ENCODE assay signal across 35 cellular contexts in the genomic region with DNA sequence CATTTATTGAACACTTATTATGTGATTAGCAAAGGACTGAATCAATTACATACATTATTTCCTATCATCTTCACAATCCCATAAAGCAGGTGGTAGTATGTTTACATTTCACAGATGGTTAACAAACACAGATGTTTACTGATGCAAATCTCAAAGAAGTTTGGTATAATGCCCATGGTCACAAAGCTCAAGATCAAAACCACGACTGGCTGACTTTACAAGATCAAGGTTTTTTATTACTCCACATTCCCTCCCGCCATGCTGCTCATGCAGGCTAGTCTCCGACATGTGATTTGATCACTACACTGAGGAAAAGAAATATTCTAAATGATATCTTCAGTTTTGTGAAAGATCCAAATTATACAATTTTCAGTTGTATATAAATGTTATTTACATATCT.
"Had no signal": no experiment of that assay in that cellular context is flagged by ENCODE, and none has a peak within 500 bp of the region (broad histone marks: within the 10 kb centered on the region; RNA-seq: fewer than 3 reads in every experiment).

No MANE protein-coding gene starts in this region.

- H3K4me3 Mint-ChIP-seq: activated B cell treated with CpG ODN at 0.5 μM for 24 hours; activated CD4-positive, alpha-beta memory T cell treated with anti-CD3 and anti-CD28 coated beads for 36 hours; activated CD4-positive, alpha-beta T cell treated with anti-CD3 and anti-CD28 coated beads, Interleukin-2, amount 10 ng/mL, durations not matched to agents 24 days and 14 days; activated CD8-positive, alpha-beta T cell treated with anti-CD3 and anti-CD28 coated beads for 36 hours; activated naive CD4-positive, alpha-beta T cell treated with anti-CD3 and anti-CD28 coated beads for 36 hours; activated naive CD8-positive, alpha-beta T cell treated with anti-CD3 and anti-CD28 coated beads for 36 hours; activated T-cell treated with anti-CD3 and anti-CD28 coated beads, Interleukin-2, amount 50 U/mL, for 4 hours; activated T-cell treated with anti-CD3 and anti-CD28 coated beads, Interleukin-2, amount 50 U/mL, for 72 hours; activated T-helper 1 cell treated with anti-CD3 and anti-CD28 coated beads, Interleukin-12 subunit alpha, Interleukin-12 subunit beta, Interleukin-2, Interleukin-4 antibody, amounts not matched to agents 30 ng/mL and 10 ng/mL and 1 ng/mL, durations not matched to agents 14 hours and 24 hours and 36 hours; activated T-helper 17 cell treated with anti-CD3 and anti-CD28 coated beads, Interleukin-2, amount 50 U/mL, for 72 hours; T-helper 1 cell treated with Interleukin-12 subunit alpha and Interleukin-12 subunit beta and Interleukin-4 antibody, amounts not matched to agents 30 μg/mL and 1 μg/mL, for 36 hours; T-helper 2 cell treated with Interferon-gamma antibody and Interleukin-4, amounts not matched to agents 5 μg/mL and 100 μg/mL, for 36 hours had no signal

- H3K4me3 ChIP-seq: adrenal gland, body of pancreas, breast epithelium had no signal

- H3K9me3 Mint-ChIP-seq: activated B cell treated with CpG ODN at 0.5 μM for 24 hours; activated CD4-positive, alpha-beta memory T cell treated with anti-CD3 and anti-CD28 coated beads for 36 hours; activated CD8-positive, alpha-beta T cell treated with anti-CD3 and anti-CD28 coated beads for 36 hours; activated naive CD4-positive, alpha-beta T cell treated with anti-CD3 and anti-CD28 coated beads for 36 hours; activated naive CD4-positive, alpha-beta T cell treated with anti-CD3 and anti-CD28 coated beads, Interleukin-2, amount 50 U/mL, for 72 hours; activated naive CD8-positive, alpha-beta T cell treated with anti-CD3 and anti-CD28 coated beads for 36 hours; activated T-cell treated with anti-CD3 and anti-CD28 coated beads, Interleukin-2, amount 50 U/mL, for 4 hours; activated T-helper 1 cell treated with anti-CD3 and anti-CD28 coated beads, Interleukin-12 subunit alpha, Interleukin-12 subunit beta, Interleukin-2, Interleukin-4 antibody, amounts not matched to agents 30 ng/mL and 10 ng/mL and 1 ng/mL, durations not matched to agents 14 hours and 24 hours and 36 hours; T-helper 1 cell treated with Interleukin-12 subunit alpha and Interleukin-12 subunit beta and Interleukin-4 antibody, amounts not matched to agents 30 μg/mL and 1 μg/mL, for 36 hours; T-helper 2 cell treated with Interferon-gamma antibody and Interleukin-4, amounts not matched to agents 5 μg/mL and 100 μg/mL, for 36 hours had no signal

- FAIRE-seq: astrocyte had no signal

- H3K27ac ChIP-seq: adrenal gland, body of pancreas, brain microvascular endothelial cell, breast epithelium, VCaP had no signal

- DNase-seq: activated B cell treated with CpG ODN at 0.5 μM for 24 hours; activated CD4-positive, alpha-beta memory T cell treated with anti-CD3 and anti-CD28 coated beads for 36 hours; activated CD4-positive, alpha-beta T cell treated with anti-CD3 and anti-CD28 coated beads for 4 hours; activated CD4-positive, alpha-beta T cell treated with anti-CD3 and anti-CD28 coated beads, Interleukin-2, amount 10 ng/mL, durations not matched to agents 24 days and 14 days; activated CD4-positive, alpha-beta T cell treated with anti-CD3 and anti-CD28 coated beads, Interleukin-2, amount 50 U/mL, for 1 hour; activated CD4-positive, alpha-beta T cell treated with anti-CD3 and anti-CD28 coated beads, Interleukin-2, amount 50 U/mL, for 4 hours; activated CD4-positive, CD25-positive, alpha-beta regulatory T cell treated with anti-CD3 and anti-CD28 coated beads, Interleukin-2, amount 50 U/mL, for 72 hours; activated CD8-positive, alpha-beta memory T cell treated with anti-CD3 and anti-CD28 coated beads, Interleukin-2, amount 50 U/mL, for 4 hours; activated CD8-positive, alpha-beta T cell treated with anti-CD3 and anti-CD28 coated beads for 36 hours; activated effector memory CD4-positive, alpha-beta T cell treated with anti-CD3 and anti-CD28 coated beads, Interleukin-2, amount 50 U/mL, for 16 hours; activated gamma-delta T cell treated with Interleukin-2 at 50 U/mL for 16 hours; activated naive CD4-positive, alpha-beta T cell; activated naive CD4-positive, alpha-beta T cell treated with anti-CD3 and anti-CD28 coated beads for 36 hours; activated naive CD4-positive, alpha-beta T cell treated with anti-CD3 and anti-CD28 coated beads, Interleukin-2, amount 50 U/mL, for 16 hours; activated naive CD8-positive, alpha-beta T cell treated with anti-CD3 and anti-CD28 coated beads for 36 hours; activated T-cell treated with anti-CD3 and anti-CD28 coated beads for 4 hours; activated T-cell treated with anti-CD3 and anti-CD28 coated beads, Interleukin-2, amount 50 U/mL, for 1 hour; activated T-cell treated with anti-CD3 and anti-CD28 coated beads, Interleukin-2, amount 50 U/mL, for 4 hours; activated T-cell treated with anti-CD3 and anti-CD28 coated beads, Interleukin-2, amount 50 U/mL, for 72 hours; adrenal gland; amniotic stem cell; aorta; body of pancreas; brain microvascular endothelial cell; central memory CD4-positive, alpha-beta T cell; T-helper 2 cell; T-helper 9 cell had no signal

- H3K4me1 ChIP-seq: body of pancreas, breast epithelium had no signal

- H3K27me3 ChIP-seq: adrenal gland, body of pancreas, brain microvascular endothelial cell, breast epithelium had no signal

- H3K36me3 ChIP-seq: adrenal gland, brain microvascular endothelial cell, breast epithelium had no signal

- H3K4me1 Mint-ChIP-seq: activated B cell treated with CpG ODN at 0.5 μM for 24 hours; activated CD4-positive, alpha-beta T cell treated with anti-CD3 and anti-CD28 coated beads, Interleukin-2, amount 10 ng/mL, durations not matched to agents 24 days and 14 days had no signal

- ATAC-seq: activated CD8-positive, alpha-beta T cell treated with anti-CD3 and anti-CD28 coated beads for 36 hours; activated naive CD4-positive, alpha-beta T cell treated with anti-CD3 and anti-CD28 coated beads, Interleukin-2, amount 50 U/mL, for 72 hours; activated T-cell treated with anti-CD3 and anti-CD28 coated beads, Interleukin-2, amount 50 U/mL, for 4 hours; activated T-cell treated with anti-CD3 and anti-CD28 coated beads, Interleukin-2, amount 50 U/mL, for 72 hours; activated T-helper 17 cell treated with anti-CD3 and anti-CD28 coated beads, Interleukin-2, amount 50 U/mL, for 72 hours; body of pancreas had no signal

- H3K36me3 Mint-ChIP-seq: activated naive CD4-positive, alpha-beta T cell treated with anti-CD3 and anti-CD28 coated beads, Interleukin-2, amount 50 U/mL, for 72 hours had no signal

- H3K9me3 ChIP-seq: adrenal gland, body of pancreas, breast epithelium had no signal

- H3K27me3 Mint-ChIP-seq: activated B cell treated with CpG ODN at 0.5 μM for 24 hours; activated CD4-positive, alpha-beta memory T cell treated with anti-CD3 and anti-CD28 coated beads for 36 hours; activated CD8-positive, alpha-beta T cell treated with anti-CD3 and anti-CD28 coated beads for 36 hours; activated naive CD8-positive, alpha-beta T cell treated with anti-CD3 and anti-CD28 coated beads for 36 hours; activated T-helper 17 cell treated with anti-CD3 and anti-CD28 coated beads, Interleukin-2, amount 50 U/mL, for 72 hours had no signal

- H3K27ac Mint-ChIP-seq: activated B cell treated with CpG ODN at 0.5 μM for 24 hours; activated CD4-positive, alpha-beta memory T cell treated with anti-CD3 and anti-CD28 coated beads for 36 hours; activated CD4-positive, alpha-beta T cell treated with anti-CD3 and anti-CD28 coated beads, Interleukin-2, amount 10 ng/mL, durations not matched to agents 24 days and 14 days; activated CD8-positive, alpha-beta T cell treated with anti-CD3 and anti-CD28 coated beads for 36 hours; activated naive CD4-positive, alpha-beta T cell treated with anti-CD3 and anti-CD28 coated beads for 36 hours; activated naive CD4-positive, alpha-beta T cell treated with anti-CD3 and anti-CD28 coated beads, Interleukin-2, amount 50 U/mL, for 72 hours; activated naive CD8-positive, alpha-beta T cell treated with anti-CD3 and anti-CD28 coated beads for 36 hours; activated T-cell treated with anti-CD3 and anti-CD28 coated beads, Interleukin-2, amount 50 U/mL, for 72 hours; activated T-helper 1 cell treated with anti-CD3 and anti-CD28 coated beads, Interleukin-12 subunit alpha, Interleukin-12 subunit beta, Interleukin-2, Interleukin-4 antibody, amounts not matched to agents 30 ng/mL and 10 ng/mL and 1 ng/mL, durations not matched to agents 14 hours and 24 hours and 36 hours; activated T-helper 17 cell treated with anti-CD3 and anti-CD28 coated beads, Interleukin-2, amount 50 U/mL, for 72 hours; T-helper 1 cell treated with Interleukin-12 subunit alpha and Interleukin-12 subunit beta and Interleukin-4 antibody, amounts not matched to agents 30 μg/mL and 1 μg/mL, for 36 hours; T-helper 2 cell treated with Interferon-gamma antibody and Interleukin-4, amounts not matched to agents 5 μg/mL and 100 μg/mL, for 36 hours had no signal
